Comparison of ENCODE assay signal across 15 cellular contexts in the genomic region with DNA sequence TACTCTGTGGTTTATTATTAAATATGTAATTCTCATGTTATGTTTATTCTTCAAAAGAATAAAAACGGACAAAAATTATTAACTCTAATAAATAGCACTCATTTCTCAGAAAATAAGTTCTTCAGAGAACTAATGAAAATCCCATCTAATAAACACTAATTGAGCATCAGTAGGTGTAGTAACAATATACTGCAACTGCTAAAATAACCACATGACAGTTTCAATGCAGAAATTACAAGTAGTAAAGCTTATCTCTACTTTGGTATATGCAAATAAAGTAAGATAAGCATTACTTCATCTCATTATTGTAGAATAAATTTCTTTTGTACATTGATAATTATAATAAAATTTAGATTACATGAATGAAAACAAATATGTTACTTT. TPM values are rescaled to one million over a fixed set of nuclear protein-coding genes. Genes with fewer than 3 reads are reported as not detected.
DNase-seq lines count a peak whose midpoint lies in the region; ATAC-seq and TF ChIP-seq lines count a peak whose summit lies in the region.
"Had no signal": no experiment of that assay in that cellular context is flagged by ENCODE, and none has a peak within 500 bp of the region (broad histone marks: within the 10 kb centered on the region; RNA-seq: fewer than 3 reads in every experiment).

No MANE protein-coding gene starts in this region.

- TF ChIP-seq CTCF in CD14-positive monocyte (IDR thresholded peaks at IDR 0.05) (no peak), natural killer cell (IDR thresholded peaks at IDR 0.05) (no peak)

- H3K9me3 Mint-ChIP-seq in CD14-positive monocyte (no peaks in the 10 kb centered on the region), natural killer cell (no peaks in the 10 kb centered on the region)
- H3K9me3 Mint-ChIP-seq: mesothelial cell of epicardium had no signal

- DNase-seq in epithelial cell of prostate (ENCODE audit: low read depth, low spot score) (no peak), CD14-positive monocyte (ENCODE audit: low spot score) (no peak), NCI-H187 (lab: John Stamatoyannopoulos, UW) (no peak), natural killer cell (no peak), pons (ENCODE audit: low spot score) (no peak)
- DNase-seq: activated effector memory CD4-positive, alpha-beta T cell treated with Interleukin-2 at 50 U/mL for 16 hours; Caco-2; Kasumi-1; stimulated activated CD4-positive, alpha-beta T cell treated with anti-CD3 and anti-CD28 coated beads, Interleukin-4, amount 100 ng/mL, for 1 hour had no signal

- H3K4me1 Mint-ChIP-seq in CD14-positive monocyte: no peaks in the 10 kb centered on the region
- no peaks in the 10 kb centered on the region for H3K4me1 Mint-ChIP-seq in natural killer cell

- H3K4me3 Mint-ChIP-seq in CD14-positive monocyte: no peak overlapping the region
- no peak overlapping the region for H3K4me3 Mint-ChIP-seq in natural killer cell
- H3K4me3 Mint-ChIP-seq: mesothelial cell of epicardium had no signal

- peaks cover 0 to 2% (median 0%) of the 10 kb centered on the region in 3 donors for H3K27me3 Mint-ChIP-seq in CD14-positive monocyte (ENCODE audit: low read depth in 3 of 3)
- H3K27me3 Mint-ChIP-seq in natural killer cell (ENCODE audit: low read depth in 2 of 2): no peaks in the 10 kb centered on the region
- H3K27me3 Mint-ChIP-seq: progenitor cell of endocrine pancreas had no signal

- H3K27ac Mint-ChIP-seq in CD14-positive monocyte: no peak overlapping the region
- no peak overlapping the region for H3K27ac Mint-ChIP-seq in natural killer cell
- H3K27ac Mint-ChIP-seq: mesothelial cell of epicardium, progenitor cell of endocrine pancreas had no signal

- intact Hi-C loops in CD14-positive monocyte (cut with micrococcal nuclease): no loop called here
- intact Hi-C loops in natural killer cell (cut with micrococcal nuclease): no loop called here

- H3K36me3 Mint-ChIP-seq in CD14-positive monocyte (no peaks in the 10 kb centered on the region), natural killer cell (no peaks in the 10 kb centered on the region)
- H3K36me3 Mint-ChIP-seq: mesothelial cell of epicardium had no signal

- peak overlapping the region; percentile 74 for H3K27ac ChIP-seq in epithelial cell of prostate

- ATAC-seq in GM19328 (IDR thresholded peaks at IDR 0.05; ENCODE audit: unreplicated experiment): peak; percentile 71
- ATAC-seq in HG02588 (IDR thresholded peaks at IDR 0.05; ENCODE audit: unreplicated experiment): peak; percentile 67
- peak; percentile 75 for ATAC-seq in HG03139 (IDR thresholded peaks at IDR 0.05; ENCODE audit: unreplicated experiment)
- no peak for ATAC-seq in natural killer cell

RNA-seq across cellular contexts. Expression of gene DKK1, which starts 56.4 kb away (rescaled TPM):
- polyA plus RNA-seq in CD14-positive monocyte: not detected
- not detected for total RNA-seq in natural killer cell
- total RNA-seq: T-helper 1 cell treated with Interleukin-12 subunit alpha and Interleukin-12 subunit beta and Interleukin-4 antibody, amounts not matched to agents 30 ng/mL and 1 ng/mL, for 36 hours had no signal

Comparison
In these comparisons a context has a peak if more than half of its experiments do, and no peak if none do; other contexts are left out.
1. ATAC-seq: peak in GM19328 (single experiment), HG02588 (single experiment) and HG03139 (single experiment); none in natural killer cell (0 of 3).